In genomic region chr14:99224116-99224910, GRCh38 we compare ENCODE assay signal across 1 cellular context.
TF ChIP-seq lines count a peak whose summit lies in the region.

No MANE protein-coding gene starts in this region.

TF ChIP-seq in H1, 55 proteins besides CTCF, POLR2A, EP300 and RAD21:
- TF ChIP-seq CEBPB (IDR thresholded peaks at IDR 0.05; ENCODE audit: low read depth, low read length) (no peak), KDM1A (IDR thresholded peaks at IDR 0.05; ENCODE audit: borderline replicate concordance, low read length) (peak; percentile 96), HDAC2 (IDR thresholded peaks at IDR 0.05; ENCODE audit: borderline replicate concordance in 1 of 2, low read depth in 2 of 2, low read length in 2 of 2) (peak in 1 of 2 experiments; percentile 90; a peak in 1 of 4 replicates)
